ENCODE assay signal across 7 cellular contexts in the genomic region with DNA sequence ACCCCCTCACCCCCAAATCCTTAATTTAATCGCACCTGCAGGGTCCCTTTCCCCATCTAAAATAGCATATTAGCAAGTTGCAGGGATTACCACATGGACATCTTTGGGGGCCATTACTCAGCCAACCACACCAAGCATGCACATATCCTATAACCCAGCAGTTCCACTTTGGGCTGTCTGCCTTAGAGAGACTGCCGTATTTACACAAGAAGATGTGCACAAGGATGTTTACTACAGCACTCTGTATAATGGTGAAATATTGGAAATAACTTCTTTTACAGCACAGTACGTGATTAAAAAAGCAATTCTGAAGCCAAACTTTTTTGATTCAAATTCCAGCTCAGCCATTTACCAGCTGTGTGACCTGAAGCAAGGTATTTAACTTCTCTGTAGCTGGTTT. TPM values are rescaled to one million over a fixed set of nuclear protein-coding genes. Genes with fewer than 3 reads are reported as not detected.
"Had no signal": no experiment of that assay in that cellular context is flagged by ENCODE, and none has a peak within 500 bp of the region (broad histone marks: within the 10 kb centered on the region; RNA-seq: fewer than 3 reads in every experiment).

No MANE protein-coding gene starts in this region.

- H3K27ac Mint-ChIP-seq: IgD-negative memory B cell had no signal

- ATAC-seq: K562 had no signal

- H3K4me3 Mint-ChIP-seq: IgD-negative memory B cell had no signal

- H3K27ac ChIP-seq: HL-60 had no signal

- H3K4me1 Mint-ChIP-seq: IgD-negative memory B cell had no signal

- H3K4me3 ChIP-seq: K562 had no signal

- FAIRE-seq: HTR-8/SVneo, K562 had no signal

- DNase-seq: IMR-90, KBM-7 had no signal

RNA-seq across cellular contexts. Expression of gene LDLRAD4, which starts 17.2 kb away (rescaled TPM):
- total RNA-seq: HT1080, IMR-90, K562 had no signal
- polyA plus RNA-seq: IMR-90 had no signal
